In the genomic region with DNA sequence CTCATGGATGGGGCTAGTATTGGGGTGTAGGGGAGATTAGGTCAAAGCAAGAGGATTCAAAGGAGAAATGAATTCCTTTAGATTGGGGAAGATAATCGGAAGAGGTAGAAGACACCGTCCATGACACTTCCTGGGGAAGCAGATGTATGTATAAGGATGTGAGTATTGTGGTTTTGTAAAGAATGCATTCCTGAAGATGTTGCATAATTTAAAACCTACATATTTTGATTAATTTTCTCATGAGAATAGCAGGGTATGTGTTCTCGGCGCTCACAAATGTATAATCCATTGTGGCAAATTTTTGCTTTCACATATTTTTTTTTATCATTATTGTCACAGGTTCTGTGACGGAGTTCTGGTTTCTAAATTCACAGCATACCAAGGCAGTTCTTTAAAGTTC, we compare ENCODE assay signal across 33 cellular contexts. TPM values are rescaled to one million over a fixed set of nuclear protein-coding genes. Genes with fewer than 3 reads are reported as not detected.
DNase-seq lines count a peak whose midpoint lies in the region; ATAC-seq and TF ChIP-seq lines count a peak whose summit lies in the region.
"Had no signal": no experiment of that assay in that cellular context is flagged by ENCODE, and none has a peak within 500 bp of the region (broad histone marks: within the 10 kb centered on the region; RNA-seq: fewer than 3 reads in every experiment).

No MANE protein-coding gene starts in this region.

- no peak overlapping the region for H3K9ac ChIP-seq in adipocyte (ENCODE audit: low read length)
- H3K9ac ChIP-seq: SK-N-SH had no signal

- no peak for TF ChIP-seq CTCF in Caco-2 (IDR thresholded peaks at IDR 0.05; ENCODE audit: insufficient read depth in 1 of 2, low read depth in 1 of 2, low read length in 1 of 2, severe bottlenecking in 1 of 2, unreplicated experiment in 1 of 2)

- TSS peak; percentile 36 for BruUV-seq in Caco-2 (replicated peaks; lab: Mats Ljungman, UMichigan)

- ATAC-seq in HG03095 (IDR thresholded peaks at IDR 0.05; ENCODE audit: unreplicated experiment) (no peak), GM18498 (IDR thresholded peaks at IDR 0.05; ENCODE audit: unreplicated experiment) (no peak)
- ATAC-seq: activated CD8-positive, alpha-beta memory T cell treated with anti-CD3 and anti-CD28 coated beads, Interleukin-2, amount 10 ng/mL, durations not matched to agents 7 days and 5 days; esophagus mucosa; GM12878; left lobe of liver; naive thymus-derived CD4-positive, alpha-beta T cell; stimulated activated effector memory CD8-positive, alpha-beta T cell treated with anti-CD3 and anti-CD28 coated beads, Interleukin-12 subunit alpha, Interleukin-12 subunit beta, amount 100 ng/mL, for 72 hours; upper lobe of right lung had no signal

- peak overlapping the region; percentile 34 for H3K4me3 Mint-ChIP-seq in Caco-2 (ENCODE audit: unreplicated experiment)
- H3K4me3 Mint-ChIP-seq: activated CD4-positive, alpha-beta T cell treated with anti-CD3 and anti-CD28 coated beads, Interleukin-2, amount 10 ng/mL, durations not matched to agents 7 days and 5 days; activated CD8-positive, alpha-beta memory T cell treated with anti-CD3 and anti-CD28 coated beads, Interleukin-2, amount 10 ng/mL, durations not matched to agents 7 days and 5 days; activated naive CD8-positive, alpha-beta T cell; activated T-helper 1 cell treated with anti-CD3 and anti-CD28 coated beads, Interleukin-12 subunit alpha, Interleukin-12 subunit beta, Interleukin-2, Interleukin-4 antibody, amounts not matched to agents 30 ng/mL and 10 ng/mL and 1 ng/mL, durations not matched to agents 14 hours and 24 hours and 36 hours; H9; stimulated activated effector memory CD8-positive, alpha-beta T cell treated with anti-CD3 and anti-CD28 coated beads, Interleukin-12 subunit alpha, Interleukin-12 subunit beta, amount 100 ng/mL, for 72 hours had no signal

- no peaks in the 10 kb centered on the region for H3K36me3 Mint-ChIP-seq in Caco-2 (ENCODE audit: insufficient read depth, unreplicated experiment)
- H3K36me3 Mint-ChIP-seq: activated naive CD8-positive, alpha-beta T cell had no signal

- no peaks in the 10 kb centered on the region for H3K27me3 Mint-ChIP-seq in Caco-2 (ENCODE audit: insufficient read depth, unreplicated experiment)
- H3K27me3 Mint-ChIP-seq: activated naive CD8-positive, alpha-beta T cell had no signal

- H3K27me3 ChIP-seq in Caco-2 (replicated peaks; ENCODE audit: control insufficient read depth, insufficient read depth, low read length) (no peaks in the 10 kb centered on the region), adipocyte (replicated peaks; ENCODE audit: control insufficient read depth, insufficient read depth, low read length) (no peaks in the 10 kb centered on the region)
- H3K27me3 ChIP-seq: hepatocyte, upper lobe of right lung had no signal

- H3K4me1 Mint-ChIP-seq in Caco-2 (ENCODE audit: low read depth, unreplicated experiment), result peaks cover 54% of the 10 kb centered on the region

- no peak overlapping the region for H3K4me3 ChIP-seq in Caco-2 (ENCODE audit: low read depth, low read length)
- H3K4me3 ChIP-seq in adipocyte (ENCODE audit: low read length), result no peak overlapping the region
- H3K4me3 ChIP-seq: GM12878, hepatocyte, smooth muscle cell, upper lobe of right lung had no signal

- POLR2A ChIA-PET in Caco-2 (lab: Charles Lee), result interaction anchor here (0.5 kb wide), 1 partner anchor 27 kb away, joined by 3 read pairs; no protein-coding TSS in a partner anchor

- H3K9me3 ChIP-seq in Caco-2 (no peaks in the 10 kb centered on the region), adipocyte (ENCODE audit: control insufficient read depth, low read length) (no peaks in the 10 kb centered on the region)
- H3K9me3 ChIP-seq: SK-N-SH, upper lobe of right lung had no signal

- H3K4me1 ChIP-seq in Caco-2 (peaks cover 44% of the 10 kb centered on the region), adipocyte (ENCODE audit: control insufficient read depth, insufficient read depth, low read length) (peaks cover 11% of the 10 kb centered on the region)

- no peaks in the 10 kb centered on the region for H3K36me3 ChIP-seq in Caco-2 (ENCODE audit: control insufficient read depth, insufficient read depth, low read length)
- H3K36me3 ChIP-seq in adipocyte (ENCODE audit: control insufficient read depth, insufficient read depth, low read length, severe bottlenecking), result no peaks in the 10 kb centered on the region
- H3K36me3 ChIP-seq: upper lobe of right lung had no signal

- no peak for DNase-seq in Caco-2
- peak; percentile 60 for DNase-seq in MV-4-11 (lab: John Stamatoyannopoulos, UW)
- peak; percentile 37 for DNase-seq in adipocyte (ENCODE audit: low read depth)
- DNase-seq in iris pigment epithelial cell (ENCODE audit: low read depth), result peak; percentile 60
- no peak for DNase-seq in NCI-H2107 treated with DMSO at 0.1 percent for 48 hours (lab: John Stamatoyannopoulos, UW; ENCODE audit: unreplicated experiment)
- DNase-seq in middle frontal gyrus (ENCODE audit: extremely low spot score, low spot score), result no peak
- DNase-seq: activated CD4-positive, alpha-beta T cell treated with anti-CD3 and anti-CD28 coated beads, Interleukin-2, amount 10 ng/mL, durations not matched to agents 7 days and 5 days; activated CD8-positive, alpha-beta memory T cell treated with anti-CD3 and anti-CD28 coated beads, Interleukin-2, amount 10 ng/mL, durations not matched to agents 7 days and 5 days; DMS79 treated with DMSO at 0.1 percent for 48 hours; effector CD8-positive, alpha-beta T cell; foreskin melanocyte; H9; naive thymus-derived CD4-positive, alpha-beta T cell; NCI-H1105 treated with DMSO at 0.1 percent for 48 hours; NCI-H2029 treated with DMSO at 0.1 percent for 48 hours; NK-92 treated with Interleukin-12 subunit alpha and Interleukin-12 subunit beta, amount 100 ng/mL, for 24 hours; occipital lobe; retina; SK-N-SH; stimulated activated CD4-positive, alpha-beta T cell treated with anti-CD3 and anti-CD28 coated beads, Interleukin-2, amount 100 ng/mL, for 24 hours; substantia nigra; T-helper 9 cell; upper lobe of right lung had no signal

- intact Hi-C loops in Caco-2 (cut with micrococcal nuclease; ENCODE audit: unreplicated experiment), result no loop called here

- CTCF ChIA-PET in Caco-2 (lab: Charles Lee), result interaction anchor here (0.7 kb wide), 1 partner anchor 28 kb away, joined by 3 read pairs; no protein-coding TSS in a partner anchor

- peak overlapping the region; percentile 79 for H3K27ac Mint-ChIP-seq in Caco-2 (ENCODE audit: unreplicated experiment)
- H3K27ac Mint-ChIP-seq: activated CD4-positive, alpha-beta T cell treated with anti-CD3 and anti-CD28 coated beads, Interleukin-2, amount 10 ng/mL, durations not matched to agents 7 days and 5 days; activated CD8-positive, alpha-beta memory T cell treated with anti-CD3 and anti-CD28 coated beads, Interleukin-2, amount 10 ng/mL, durations not matched to agents 7 days and 5 days; activated naive CD8-positive, alpha-beta T cell; activated T-helper 1 cell treated with anti-CD3 and anti-CD28 coated beads, Interleukin-12 subunit alpha, Interleukin-12 subunit beta, Interleukin-2, Interleukin-4 antibody, amounts not matched to agents 30 ng/mL and 10 ng/mL and 1 ng/mL, durations not matched to agents 14 hours and 24 hours and 36 hours; H9; stimulated activated effector memory CD8-positive, alpha-beta T cell treated with anti-CD3 and anti-CD28 coated beads, Interleukin-12 subunit alpha, Interleukin-12 subunit beta, amount 100 ng/mL, for 72 hours had no signal

- H3K9me3 Mint-ChIP-seq in Caco-2 (ENCODE audit: unreplicated experiment), result peaks cover 8% of the 10 kb centered on the region
- H3K9me3 Mint-ChIP-seq: activated T-helper 1 cell treated with anti-CD3 and anti-CD28 coated beads, Interleukin-12 subunit alpha, Interleukin-12 subunit beta, Interleukin-2, Interleukin-4 antibody, amounts not matched to agents 30 ng/mL and 10 ng/mL and 1 ng/mL, durations not matched to agents 14 hours and 24 hours and 36 hours; H9; naive thymus-derived CD4-positive, alpha-beta T cell; stimulated activated effector memory CD8-positive, alpha-beta T cell treated with anti-CD3 and anti-CD28 coated beads, Interleukin-12 subunit alpha, Interleukin-12 subunit beta, amount 100 ng/mL, for 72 hours had no signal

RNA-seq across cellular contexts. Expression of gene LGALS8, which starts 5.4 kb away (rescaled TPM):
- 67.4 and 72.3 TPM in 2 replicates for total RNA-seq in Caco-2 (2022)

Comparison
In these comparisons a context has a peak if more than half of its experiments do, and no peak if none do; other contexts are left out.
1. DNase-seq: peak in MV-4-11 (single experiment), adipocyte (single experiment) and iris pigment epithelial cell (single experiment); none in Caco-2 (0 of 2), NCI-H2107 treated with DMSO at 0.1 percent for 48 hours (single experiment) and middle frontal gyrus (single experiment).